In genomic region chr3:42725454-42725853, GRCh38 we compare ENCODE assay signal across 26 cellular contexts. TPM values are rescaled to one million over a fixed set of nuclear protein-coding genes. Genes with fewer than 3 reads are reported as not detected.
"Had no signal": no experiment of that assay in that cellular context is flagged by ENCODE, and none has a peak within 500 bp of the region (broad histone marks: within the 10 kb centered on the region; RNA-seq: fewer than 3 reads in every experiment).

No MANE protein-coding gene starts in this region.

- ATAC-seq: activated CD4-positive, CD25-positive, alpha-beta regulatory T cell treated with anti-CD3 and anti-CD28 coated beads, Interleukin-2, amount 50 U/mL, for 24 hours; activated T-cell treated with anti-CD3 and anti-CD28 coated beads, Interleukin-2, amount 50 U/mL, for 4 hours; left ventricle myocardium superior; mucosa of descending colon; naive thymus-derived CD4-positive, alpha-beta T cell; stimulated activated naive B cell treated with anti-CD40 and anti-IgM and Interleukin-4, amounts not matched to agents 10 μg/mL and 1 μg/mL and 100 μg/mL, for 72 hours had no signal

- DNase-seq: activated CD4-positive, alpha-beta T cell treated with anti-CD3 and anti-CD28 coated beads, Interleukin-2, amount 50 U/mL, for 1 hour; activated CD8-positive, alpha-beta memory T cell treated with anti-CD3 and anti-CD28 coated beads, Interleukin-2, amount 50 U/mL, for 4 hours; activated effector memory CD4-positive, alpha-beta T cell treated with Interleukin-2 at 50 U/mL for 16 hours; activated naive CD4-positive, alpha-beta T cell treated with anti-CD3 and anti-CD28 coated beads, Interleukin-2, amount 50 U/mL, for 16 hours; activated T-cell treated with anti-CD3 and anti-CD28 coated beads, Interleukin-2, amount 50 U/mL, for 4 hours; cerebellar nuclear complex; effector CD8-positive, alpha-beta T cell; left ventricle myocardium superior; mucosa of descending colon; naive thymus-derived CD4-positive, alpha-beta T cell; stimulated activated CD4-positive, alpha-beta T cell treated with anti-CD3 and anti-CD28 coated beads, Interleukin-4, amount 100 ng/mL, for 4 hours; stimulated activated naive B cell treated with anti-CD40 and anti-IgM and Interleukin-4, amounts not matched to agents 10 μg/mL and 1 μg/mL and 100 μg/mL, for 72 hours; T1000; transverse colon had no signal

- H3K27ac ChIP-seq: breast epithelium, esophagus muscularis mucosa, neural progenitor cell, ovary, spleen, transverse colon, vagina had no signal

- H3K9me3 ChIP-seq: breast epithelium, esophagus muscularis mucosa, mucosa of descending colon, ovary, spleen, transverse colon, vagina had no signal

- H3K36me3 ChIP-seq: breast epithelium, esophagus muscularis mucosa, neural progenitor cell, ovary, spleen, transverse colon, vagina had no signal

- H3K4me1 ChIP-seq: breast epithelium, neural progenitor cell, spleen had no signal

- H3K27me3 ChIP-seq: breast epithelium, esophagus muscularis mucosa, neural progenitor cell, ovary, spleen, transverse colon, vagina had no signal

- H3K4me3 ChIP-seq: breast epithelium, esophagus muscularis mucosa, mucosa of descending colon, neural progenitor cell, ovary, spleen, transverse colon, vagina had no signal

RNA-seq across cellular contexts. Expression of gene HHATL, which starts 22.9 kb away (rescaled TPM):
- total RNA-seq: activated T-cell treated with anti-CD3 and anti-CD28 coated beads, Interleukin-2, amount 50 U/mL, for 4 hours; astrocyte; endothelial cell of umbilical vein; kidney epithelial cell; naive thymus-derived CD4-positive, alpha-beta T cell; pulmonary artery endothelial cell; spleen; T-helper 1 cell treated with Interleukin-12 subunit alpha and Interleukin-12 subunit beta and Interleukin-4 antibody, amounts not matched to agents 30 ng/mL and 1 ng/mL, for 36 hours; vagina had no signal
- polyA plus RNA-seq: endothelial cell of umbilical vein; naive thymus-derived CD4-positive, alpha-beta T cell had no signal

RNA-seq across cellular contexts. Expression of gene KLHL40, which starts 40.1 kb away (rescaled TPM):
- total RNA-seq: activated T-cell treated with anti-CD3 and anti-CD28 coated beads, Interleukin-2, amount 50 U/mL, for 4 hours; astrocyte; breast epithelium; endothelial cell of umbilical vein; kidney epithelial cell; mucosa of descending colon; naive thymus-derived CD4-positive, alpha-beta T cell; ovary; pulmonary artery endothelial cell; spleen; T-helper 1 cell treated with Interleukin-12 subunit alpha and Interleukin-12 subunit beta and Interleukin-4 antibody, amounts not matched to agents 30 ng/mL and 1 ng/mL, for 36 hours; vagina had no signal
- polyA plus RNA-seq: endothelial cell of umbilical vein; naive thymus-derived CD4-positive, alpha-beta T cell; ovary had no signal

RNA-seq across cellular contexts. Expression of gene CCDC13, which starts 47.6 kb away (rescaled TPM):
- polyA plus RNA-seq: naive thymus-derived CD4-positive, alpha-beta T cell had no signal
